In the genomic region with DNA sequence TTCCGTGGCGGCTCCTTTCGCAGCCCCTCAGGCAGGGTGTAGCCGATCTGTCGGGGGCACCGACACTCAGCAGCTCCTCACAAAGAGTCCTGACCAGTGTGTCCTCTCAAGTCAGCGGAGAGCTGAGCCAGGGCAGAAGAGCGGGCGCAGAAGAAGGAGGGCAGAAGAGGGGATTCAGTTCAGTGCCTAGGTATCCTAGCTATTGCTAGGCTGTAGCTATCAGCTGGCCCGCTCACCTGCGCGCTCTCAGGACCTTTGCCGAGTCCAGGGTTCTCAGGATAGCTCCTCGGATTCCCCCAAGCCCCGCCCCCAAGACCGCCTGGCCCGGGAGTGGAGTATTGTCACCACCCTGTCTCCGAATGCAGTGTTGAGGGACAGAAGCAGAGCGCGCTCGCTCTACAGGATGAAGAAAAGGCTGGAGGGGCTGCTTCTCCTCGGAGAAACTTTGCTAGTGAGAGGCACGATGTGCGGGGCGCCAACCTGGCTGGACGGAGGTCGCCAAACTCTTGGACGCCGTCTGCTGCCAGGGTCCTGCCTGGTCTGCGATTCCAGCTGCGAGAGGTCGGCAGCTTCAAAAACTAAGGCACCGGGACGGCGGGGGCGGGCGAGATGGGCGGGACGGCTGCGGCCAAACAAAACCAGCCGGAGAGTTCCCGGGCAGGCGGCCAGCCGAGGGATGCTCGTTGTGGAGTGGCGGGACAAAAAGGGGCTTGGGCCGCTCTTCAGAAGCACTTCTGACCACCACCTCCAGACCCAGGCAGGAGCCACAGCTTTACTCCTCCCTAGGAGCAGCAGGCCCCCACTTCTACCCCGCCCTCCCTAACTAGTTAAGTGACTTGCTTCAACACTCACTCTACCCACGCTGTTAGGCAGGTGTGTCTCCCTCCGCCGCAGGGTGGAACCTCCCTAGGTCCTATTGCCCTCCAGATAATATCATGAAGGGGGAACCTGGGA, we compare ENCODE assay signal across 8 cellular contexts. TPM values are rescaled to one million over a fixed set of nuclear protein-coding genes. Genes with fewer than 3 reads are reported as not detected.
DNase-seq lines count a peak whose midpoint lies in the region; ATAC-seq, FAIRE-seq and TF ChIP-seq lines count a peak whose summit lies in the region.

Gene XKRX, minus strand, starts transcription at position 258 of the 954 bp plus-strand sequence. CDS start 613 bp downstream, outside the sequence.

- intact Hi-C loops in heart left ventricle (cut with DNase I), result no loop called here

- no peaks in the 10 kb centered on the region for H3K9me3 Mint-ChIP-seq in activated T-helper 17 cell treated with anti-CD3 and anti-CD28 coated beads, Interleukin-2, amount 50 U/mL, for 72 hours

- no peak for TF ChIP-seq CTCF in heart left ventricle (IDR thresholded peaks at IDR 0.05)

- FAIRE-seq in GM12892 (lab: Jason Lieb, UNC), result peak; percentile 68

- H3K4me1 ChIP-seq in heart left ventricle, result no peaks in the 10 kb centered on the region

- peak within 1 kb of the TSS; percentile 74 for H3K4me3 Mint-ChIP-seq in activated T-helper 17 cell treated with anti-CD3 and anti-CD28 coated beads, Interleukin-2, amount 50 U/mL, for 72 hours

- peak within 1 kb of the TSS in 11 of 12 donors; percentile 5 to 44 (median 36) for H3K4me3 ChIP-seq in heart left ventricle

- H3K27ac ChIP-seq in heart left ventricle, result no peak within 1 kb of the TSS

- H3K36me3 Mint-ChIP-seq in activated T-helper 17 cell treated with anti-CD3 and anti-CD28 coated beads, Interleukin-2, amount 50 U/mL, for 72 hours (ENCODE audit: low read depth), result no peaks in the 10 kb centered on the region

- no peaks in the 10 kb centered on the region for H3K36me3 ChIP-seq in heart left ventricle

- peaks cover 5% of the 10 kb centered on the region for H3K4me1 Mint-ChIP-seq in activated T-helper 17 cell treated with anti-CD3 and anti-CD28 coated beads, Interleukin-2, amount 50 U/mL, for 72 hours

- ATAC-seq in HG02642 (IDR thresholded peaks at IDR 0.05; ENCODE audit: poor library complexity, unreplicated experiment) (peak; percentile 81), heart left ventricle (peak in 1 of 4 donors; percentile 41)
- peak; percentile 70 for ATAC-seq in activated T-helper 17 cell treated with anti-CD3 and anti-CD28 coated beads, Interleukin-2, amount 50 U/mL, for 72 hours (replicated peaks)

- H3K9me3 ChIP-seq in heart left ventricle, result no peaks in the 10 kb centered on the region

- H3K27me3 ChIP-seq in heart left ventricle, result peaks cover 0 to 55% (median 0%) of the 10 kb centered on the region in 9 donors

- no peaks in the 10 kb centered on the region for H3K27me3 Mint-ChIP-seq in activated T-helper 17 cell treated with anti-CD3 and anti-CD28 coated beads, Interleukin-2, amount 50 U/mL, for 72 hours

- peak; percentile 34 for DNase-seq in GM12892 (ENCODE audit: insufficient read length)
- peak; percentile 58 for DNase-seq in NCI-H510A treated with DMSO at 0.1 percent for 48 hours (lab: John Stamatoyannopoulos, UW)
- DNase-seq in heart left ventricle, result peak in 3 of 5 donors; percentile 10 to 32 (median 16)
- peak; percentile 66 for DNase-seq in retina
- no peak for DNase-seq in T-helper 9 cell
- DNase-seq in occipital lobe (lab: John Stamatoyannopoulos, UW), result no peak

- peak within 1 kb of the TSS; percentile 46 for H3K27ac Mint-ChIP-seq in activated T-helper 17 cell treated with anti-CD3 and anti-CD28 coated beads, Interleukin-2, amount 50 U/mL, for 72 hours

- no peak for TF ChIP-seq POLR2A in GM12892 (IDR thresholded peaks at IDR 0.05; ENCODE audit: low read depth, low read length)
- TF ChIP-seq POLR2A in heart left ventricle (IDR thresholded peaks at IDR 0.05), result no peak

- WGBS in heart left ventricle, 4 donors, result 0 to 35% (median 14%) methylated on average over 39 to 51 of the region's 51 CpGs

RNA-seq across cellular contexts. Expression of gene XKRX, which starts in this region (rescaled TPM):
- polyA plus RNA-seq in GM12892 (2012; ENCODE audit: missing spikeins), result 0.38 TPM
- total RNA-seq in activated T-helper 17 cell treated with anti-CD3 and anti-CD28 coated beads, Interleukin-2, amount 50 U/mL, for 72 hours, result under 1 TPM; 0.13 to 0.34 TPM
- total RNA-seq in heart left ventricle (under 1 TPM in 1 of 9 donors, not detected in 8; 0.19 TPM), occipital lobe (0.16 TPM)
- polyA plus RNA-seq in heart left ventricle, result under 1 TPM in 1 of 2 donors, not detected in 1; 0.10 TPM

Comparison
In these comparisons a context has a peak if more than half of its experiments do, and no peak if none do; other contexts are left out.
1. Peak in ATAC-seq in activated T-helper 17 cell treated with anti-CD3 and anti-CD28 coated beads, Interleukin-2, amount 50 U/mL, for 72 hours; RNA of the gene not detected or under 1 TPM.
2. Peak in DNase-seq and H3K4me3 ChIP-seq in heart left ventricle; RNA of the gene not detected or under 1 TPM.
3. DNase-seq: peak in GM12892 (single experiment), NCI-H510A treated with DMSO at 0.1 percent for 48 hours (single experiment) and retina (single experiment); none in T-helper 9 cell (single experiment) and occipital lobe (single experiment).